8 cellular contexts compared by ENCODE assay signal in the genomic region with DNA sequence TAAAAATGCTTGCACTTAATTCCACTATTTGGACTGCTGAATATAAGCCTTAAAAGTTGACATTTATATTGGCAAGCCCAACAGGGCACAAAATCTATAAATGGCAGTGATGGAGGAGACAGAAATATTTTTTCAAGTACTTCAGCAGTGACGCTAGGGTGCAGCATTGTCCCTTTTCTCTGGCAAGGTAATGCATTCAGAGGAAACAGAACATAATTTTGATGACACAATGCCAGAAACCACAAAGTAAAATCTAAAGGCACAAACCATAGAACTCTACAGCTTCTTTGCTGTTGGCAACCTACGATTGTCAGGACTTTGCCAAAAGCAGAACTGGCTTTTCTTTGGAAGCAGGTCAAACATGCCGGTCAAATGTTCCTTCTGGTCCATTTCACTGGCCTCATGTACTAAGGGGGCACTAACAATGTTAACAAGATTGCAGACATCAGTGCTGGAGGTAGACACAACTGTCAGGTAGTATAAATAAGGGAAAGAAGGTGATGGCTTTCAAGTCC. TPM values are rescaled to one million over a fixed set of nuclear protein-coding genes. Genes with fewer than 3 reads are reported as not detected.
A peak's percentile ranks its signal among the peaks of the same experiment; 100 is the strongest.
DNase-seq lines count a peak whose midpoint lies in the region; ATAC-seq and TF ChIP-seq lines count a peak whose summit lies in the region.

No MANE protein-coding gene starts in this region.

- H3K27me3 ChIP-seq in Caco-2 (replicated peaks; ENCODE audit: control insufficient read depth, insufficient read depth, low read length) (no peaks in the 10 kb centered on the region), PC-3 (ENCODE audit: low read length) (no peaks in the 10 kb centered on the region), stomach (no peaks in the 10 kb centered on the region)

- H3K36me3 Mint-ChIP-seq in Caco-2 (ENCODE audit: insufficient read depth, unreplicated experiment) (peaks cover 66% of the 10 kb centered on the region), nephron (ENCODE audit: low read depth) (peaks cover 25% of the 10 kb centered on the region)

- DNase-seq in Caco-2 (peak; percentile 60 to 69), HUDEP-2 (lab: John Stamatoyannopoulos, UW; ENCODE audit: unreplicated experiment in 76 of 76) (peak in 49 of 76 experiments; percentile 2 to 81 (median 31)), PC-3 (peak; percentile 88), activated T-cell treated with anti-CD3 and anti-CD28 coated beads for 48 hours (ENCODE audit: low read depth) (peak; percentile 62), stomach (peak; percentile 55)

- WGBS in stomach, 5 donors, result 4 to 6% (median 5%) methylated on average over 3 of the region's 3 CpGs

- H3K9me3 Mint-ChIP-seq in Caco-2 (ENCODE audit: unreplicated experiment), result no peaks in the 10 kb centered on the region
- H3K9me3 Mint-ChIP-seq in nephron, result no peaks in the 10 kb centered on the region

- peak overlapping the region; percentile 13 for H3K27ac Mint-ChIP-seq in Caco-2 (ENCODE audit: unreplicated experiment)
- peak overlapping the region; percentile 40 to 71 (median 51) for H3K27ac Mint-ChIP-seq in nephron

- POLR2A ChIA-PET in Caco-2 (lab: Charles Lee) (no interaction called here), PC-3 (lab: Charles Lee; ENCODE audit: unreplicated experiment) (no interaction called here)

- ATAC-seq in GM21367 (IDR thresholded peaks at IDR 0.05; ENCODE audit: unreplicated experiment), result peak; percentile 50
- peak; percentile 91 for ATAC-seq in PC-3
- peak; percentile 81 for ATAC-seq in esophagus mucosa

- peak; percentile 66 to 68 for TF ChIP-seq CTCF in Caco-2 (IDR thresholded peaks at IDR 0.05; ENCODE audit: insufficient read depth in 1 of 2, low read depth in 1 of 2, low read length in 1 of 2, severe bottlenecking in 1 of 2, unreplicated experiment in 1 of 2)
- TF ChIP-seq CTCF in PC-3 (conservative IDR thresholded peaks at IDR 0.05; ENCODE audit: low read depth, low read length), result peak; percentile 87
- TF ChIP-seq CTCF in nephron (IDR thresholded peaks at IDR 0.05; ENCODE audit: unreplicated experiment in 3 of 3), result peak; percentile 64 to 74 (median 69)
- TF ChIP-seq CTCF in stomach (IDR thresholded peaks at IDR 0.05), result peak in 5 of 7 experiments; percentile 55 to 90 (median 69)

- H3K27me3 Mint-ChIP-seq in Caco-2 (ENCODE audit: insufficient read depth, unreplicated experiment) (no peaks in the 10 kb centered on the region), nephron (ENCODE audit: low read depth) (no peaks in the 10 kb centered on the region)

- H3K9me3 ChIP-seq in Caco-2 (no peaks in the 10 kb centered on the region), PC-3 (ENCODE audit: low read length) (no peaks in the 10 kb centered on the region), stomach (no peaks in the 10 kb centered on the region)

- H3K4me3 ChIP-seq in Caco-2 (ENCODE audit: low read depth, low read length), result no peak overlapping the region
- H3K4me3 ChIP-seq in PC-3 (ENCODE audit: low read length), result no peak overlapping the region
- no peak overlapping the region for H3K4me3 ChIP-seq in stomach

- no peaks in the 10 kb centered on the region for H3K4me1 ChIP-seq in Caco-2
- H3K4me1 ChIP-seq in PC-3 (ENCODE audit: insufficient read depth, low read length), result peaks cover 25% of the 10 kb centered on the region
- H3K4me1 ChIP-seq in stomach, result peaks cover 7 to 24% (median 14%) of the 10 kb centered on the region in 4 donors

- H3K9ac ChIP-seq in PC-3 (ENCODE audit: low read length), result no peak overlapping the region

- no peak for TF ChIP-seq POLR2A in stomach (IDR thresholded peaks at IDR 0.05)

- H4K20me1 ChIP-seq in PC-3 (ENCODE audit: low read length), result no peaks in the 10 kb centered on the region

- H3K4me2 ChIP-seq in PC-3 (ENCODE audit: low read length), result peak overlapping the region; percentile 43; the same call in 1 of the 2 replicates

- CTCF ChIA-PET in Caco-2 (lab: Charles Lee), result no interaction called here
- CTCF ChIA-PET in PC-3 (lab: Charles Lee), result interaction anchor here (0.5 to 1.5 kb wide), 3 partner anchors 13 to 568 kb away, joined by 3 to 10 read pairs (median 3); no protein-coding TSS in a partner anchor

- H3K36me3 ChIP-seq in Caco-2 (ENCODE audit: control insufficient read depth, insufficient read depth, low read length) (peaks cover 1% of the 10 kb centered on the region; the same call in 1 of the 2 replicates), PC-3 (ENCODE audit: low read depth, low read length) (0 out of 2 replicates have a peak, but pooled peaks cover 4% of the 10 kb centered on the region), stomach (peaks cover 11 to 24% (median 22%) of the 10 kb centered on the region in 4 donors)

- H2AFZ ChIP-seq in PC-3 (ENCODE audit: low read length), result no peak overlapping the region

- H3F3A ChIP-seq in PC-3 (ENCODE audit: low read length, unreplicated experiment), result no peaks in the 10 kb centered on the region

- H3K4me3 Mint-ChIP-seq in Caco-2 (ENCODE audit: unreplicated experiment), result no peak overlapping the region
- peak overlapping the region in 1 of 3 experiments; percentile 31 for H3K4me3 Mint-ChIP-seq in nephron

- H3K9me2 ChIP-seq in PC-3 (replicated peaks; ENCODE audit: low read length), result no peaks in the 10 kb centered on the region

- intact Hi-C loops in Caco-2 (cut with micrococcal nuclease; ENCODE audit: unreplicated experiment) (loop anchor here (1.0 kb wide), 6 partner anchors 24 to 434 kb away; no protein-coding TSS in a partner anchor), PC-3 (cut with micrococcal nuclease) (loop anchor here (1.0 kb wide), 6 partner anchors 12 to 434 kb away; no protein-coding TSS in a partner anchor), stomach (cut with DNase I; ENCODE audit: low total_unique reads) (no loop called here)

- BruUV-seq in Caco-2 (replicated peaks; lab: Mats Ljungman, UMichigan) (no TSS peak), PC-3 (replicated peaks; lab: Mats Ljungman, UMichigan) (no TSS peak)

- H3K27ac ChIP-seq in PC-3 (ENCODE audit: low read length) (peak overlapping the region; percentile 36), stomach (peak overlapping the region in 4 of 5 donors; percentile 55 to 64 (median 58))

- no peak for TF ChIP-seq EP300 in stomach (IDR thresholded peaks at IDR 0.05)

- H3K4me1 Mint-ChIP-seq in Caco-2 (ENCODE audit: low read depth, unreplicated experiment) (peaks cover 7% of the 10 kb centered on the region), nephron (peaks cover 32% of the 10 kb centered on the region)

- H3K79me2 ChIP-seq in PC-3 (ENCODE audit: low read length), result no peaks in the 10 kb centered on the region

RNA-seq across cellular contexts. Expression of gene FAM133B, which starts 30.9 kb away (rescaled TPM):
- total RNA-seq in Caco-2 (2022) (41.9 and 42.5 TPM in 2 replicates), PC-3 (2014; rRNA removed) (22.6 and 25.9 TPM in 2 replicates), esophagus mucosa (11.8 TPM), stomach (10 to 100 TPM; 10.5 to 48.3 (median 29.7) TPM)
- polyA plus RNA-seq in stomach, result 10 to 100 TPM; 13.4 to 53.8 (median 17.0) TPM

Comparison
In these comparisons a context has a peak if more than half of its experiments do, and no peak if none do; other contexts are left out.
1. DNase-seq: peak in every context shown above with its lines; median percentile 88 in PC-3; 64 in Caco-2; 62 in activated T-cell treated with anti-CD3 and anti-CD28 coated beads for 48 hours; 55 in stomach; 31 in HUDEP-2.